ENCODE assay signal across 22 cellular contexts in genomic region chr9:34579097-34579818, GRCh38. TPM values are rescaled to one million over a fixed set of nuclear protein-coding genes. Genes with fewer than 3 reads are reported as not detected.
A peak's percentile ranks its signal among the peaks of the same experiment; 100 is the strongest.
DNase-seq lines count a peak whose midpoint lies in the region; ATAC-seq and TF ChIP-seq lines count a peak whose summit lies in the region.
"Had no signal": no experiment of that assay in that cellular context is flagged by ENCODE, and none has a peak within 500 bp of the region (broad histone marks: within the 10 kb centered on the region; RNA-seq: fewer than 3 reads in every experiment).

No MANE protein-coding gene starts in this region.

- no peaks in the 10 kb centered on the region for H3K36me3 Mint-ChIP-seq in progenitor cell of endocrine pancreas (ENCODE audit: insufficient read depth)

- no peaks in the 10 kb centered on the region for H3K9me3 Mint-ChIP-seq in progenitor cell of endocrine pancreas (ENCODE audit: low read depth)
- H3K9me3 Mint-ChIP-seq: activated CD4-positive, alpha-beta T cell treated with anti-CD3 and anti-CD28 coated beads, Interleukin-2, amount 10 ng/mL, durations not matched to agents 7 days and 5 days; CD4-positive, alpha-beta T cell had no signal

- peak overlapping the region; percentile 74 for H3K9ac ChIP-seq in NT2/D1 (ENCODE audit: insufficient read length, low read depth)

- H3K4me1 ChIP-seq in NT2/D1 (ENCODE audit: insufficient read depth, insufficient read length) (peaks cover 37% of the 10 kb centered on the region), right cardiac atrium (ENCODE audit: control insufficient read depth, insufficient read depth, low read length) (peaks cover 14% of the 10 kb centered on the region), right lobe of liver (peaks cover 0 to 6% (median 0%) of the 10 kb centered on the region in 4 donors)
- H3K4me1 ChIP-seq: prostate gland had no signal

- in situ Hi-C loops in GM13976 (cut with MboI; ENCODE audit: low sequenced_read_pairs, unreplicated experiment) = no loop called here

- H3K9me3 ChIP-seq in NT2/D1 (ENCODE audit: insufficient read depth, low read length) = no peaks in the 10 kb centered on the region
- H3K9me3 ChIP-seq in right cardiac atrium (ENCODE audit: control insufficient read depth, low read length) = no peaks in the 10 kb centered on the region
- H3K9me3 ChIP-seq in right lobe of liver = no peaks in the 10 kb centered on the region
- H3K9me3 ChIP-seq: gastroesophageal sphincter, HAP-1, prostate gland had no signal

- H3K27me3 ChIP-seq in NT2/D1 (ENCODE audit: insufficient read depth, insufficient read length) (peaks cover 32% of the 10 kb centered on the region), right cardiac atrium (ENCODE audit: control insufficient read depth, insufficient read depth) (no peaks in the 10 kb centered on the region), right lobe of liver (no peaks in the 10 kb centered on the region)

- WGBS in right cardiac atrium = 9% methylated on average over 17 of the region's 17 CpGs
- WGBS in right lobe of liver (ENCODE audit: insufficient coverage, low coverage, low lambda C conversion rate, missing lambda C conversion rate) = 22% methylated on average over 16 of the region's 17 CpGs

- peaks cover 79% of the 10 kb centered on the region for H3K27me3 Mint-ChIP-seq in progenitor cell of endocrine pancreas

- no peak for TF ChIP-seq CTCF in progenitor cell of endocrine pancreas (IDR thresholded peaks at IDR 0.05; ENCODE audit: unreplicated experiment)
- no peak for TF ChIP-seq CTCF in GM13976 (IDR thresholded peaks at IDR 0.05; ENCODE audit: borderline replicate concordance, control extremely low read depth, extremely low read depth, insufficient read depth, missing control alignments)
- TF ChIP-seq CTCF in right lobe of liver (IDR thresholded peaks at IDR 0.05) = no peak

- intact Hi-C loops in right cardiac atrium (cut with DNase I) (no loop called here), right lobe of liver (cut with DNase I) (no loop called here)

- H3K27ac ChIP-seq in right cardiac atrium (ENCODE audit: low read length) = peak overlapping the region; percentile 10
- H3K27ac ChIP-seq in right lobe of liver = no peak overlapping the region
- H3K27ac ChIP-seq: gastroesophageal sphincter, prostate gland had no signal

- DNase-seq in NCI-H1694 (lab: John Stamatoyannopoulos, UW) = peak; percentile 20
- DNase-seq in NCI-H1694 treated with DMSO at 0.1 percent for 48 hours (lab: John Stamatoyannopoulos, UW) = no peak
- no peak for DNase-seq in NT2/D1 (ENCODE audit: low read depth, low spot score)
- DNase-seq in right cardiac atrium = peak in 2 of 3 donors; percentile 78 to 81
- DNase-seq in progenitor cell of endocrine pancreas (ENCODE audit: low spot score, unreplicated experiment) = no peak
- no peak for DNase-seq in GM13976 (ENCODE audit: low spot score)
- DNase-seq in right lobe of liver = no peak
- DNase-seq: 8988T; activated CD4-positive, alpha-beta T cell treated with anti-CD3 and anti-CD28 coated beads, Interleukin-2, amount 10 ng/mL, durations not matched to agents 7 days and 5 days; activated T-cell treated with anti-CD3 and anti-CD28 coated beads, Interleukin-2, amount 50 U/mL, for 48 hours; CD4-positive, alpha-beta T cell; KG1; NCI-H187 treated with DMSO at 0.1 percent for 48 hours; NCI-H774; RPMI8226 had no signal

- H3K36me3 ChIP-seq in NT2/D1 (ENCODE audit: insufficient read depth, insufficient read length, low read length) (no peaks in the 10 kb centered on the region), right lobe of liver (no peaks in the 10 kb centered on the region)
- H3K36me3 ChIP-seq: gastroesophageal sphincter, HAP-1, prostate gland had no signal

- TF ChIP-seq POLR2A in right lobe of liver (IDR thresholded peaks at IDR 0.05) = no peak

- H3K4me3 ChIP-seq in NT2/D1 (ENCODE audit: insufficient read length, low read depth) = peak overlapping the region; percentile 43
- no peak overlapping the region for H3K4me3 ChIP-seq in right cardiac atrium (ENCODE audit: low read length)
- no peak overlapping the region for H3K4me3 ChIP-seq in right lobe of liver
- H3K4me3 ChIP-seq: gastroesophageal sphincter, HAP-1, prostate gland had no signal

- H3K4me1 Mint-ChIP-seq in progenitor cell of endocrine pancreas (ENCODE audit: low read depth) = peaks cover 37% of the 10 kb centered on the region

- ATAC-seq in right cardiac atrium (peak; percentile 62 to 73), right lobe of liver (no peak), GM18519 (IDR thresholded peaks at IDR 0.05; ENCODE audit: low FRiP score, unreplicated experiment) (no peak)
- ATAC-seq: gastroesophageal sphincter had no signal

- H3K27ac Mint-ChIP-seq in progenitor cell of endocrine pancreas = no peak overlapping the region
- H3K27ac Mint-ChIP-seq: activated CD4-positive, alpha-beta T cell treated with anti-CD3 and anti-CD28 coated beads, Interleukin-2, amount 10 ng/mL, durations not matched to agents 7 days and 5 days; CD4-positive, alpha-beta T cell had no signal

- peak overlapping the region; percentile 46 for H3K4me3 Mint-ChIP-seq in progenitor cell of endocrine pancreas (ENCODE audit: low read depth)
- H3K4me3 Mint-ChIP-seq: activated CD4-positive, alpha-beta T cell treated with anti-CD3 and anti-CD28 coated beads, Interleukin-2, amount 10 ng/mL, durations not matched to agents 7 days and 5 days; CD4-positive, alpha-beta T cell had no signal

RNA-seq across cellular contexts. Expression of gene CNTFR, which starts 10.3 kb away (rescaled TPM):
- total RNA-seq in right cardiac atrium (10 to 100 TPM; 14.9 to 66.4 (median 46.0) TPM), progenitor cell of endocrine pancreas (2.3 and 2.7 TPM in 2 replicates), right lobe of liver (10 to 100 TPM in 1 of 6 experiments, 1 to 10 TPM in 4, under 1 TPM in 1; 0.71 to 12.5 (median 3.4) TPM)
- 55.0 TPM for polyA plus RNA-seq in right cardiac atrium
- total RNA-seq: activated CD4-positive, alpha-beta T cell treated with anti-CD3 and anti-CD28 coated beads, Interleukin-2, amount 10 ng/mL, durations not matched to agents 7 days and 5 days; CD4-positive, alpha-beta T cell; Daoy had no signal

RNA-seq across cellular contexts. Expression of gene RPP25L, which starts 32.6 kb away (rescaled TPM):
- total RNA-seq in right cardiac atrium (10 to 100 TPM; 17.8 to 34.5 (median 31.3) TPM), progenitor cell of endocrine pancreas (29.3 and 30.5 TPM in 2 replicates), right lobe of liver (10 to 100 TPM; 15.2 to 29.1 (median 25.0) TPM)
- polyA plus RNA-seq in right cardiac atrium = 49.0 TPM

RNA-seq across cellular contexts. Expression of gene DCTN3, which starts 41.0 kb away (rescaled TPM):
- total RNA-seq in right cardiac atrium (100 to 1,000 TPM in 3 of 4 donors, 10 to 100 TPM in 1; 99.3 to 128 (median 117) TPM), progenitor cell of endocrine pancreas (101 and 102 TPM in 2 replicates), right lobe of liver (10 to 100 TPM; 26.4 to 36.8 (median 32.7) TPM)
- polyA plus RNA-seq in right cardiac atrium = 113 TPM

RNA-seq across cellular contexts. Expression of gene ARID3C, which starts 49.6 kb away (rescaled TPM):
- total RNA-seq in right cardiac atrium (not detected), progenitor cell of endocrine pancreas (8.5 and 12.0 TPM in 2 replicates), right lobe of liver (1 to 10 TPM; 1.7 to 6.7 (median 2.5) TPM)
- polyA plus RNA-seq in right cardiac atrium = not detected
- total RNA-seq: Daoy, gastroesophageal sphincter had no signal
- polyA plus RNA-seq: adipose tissue, keratinocyte had no signal

RNA-seq across cellular contexts. Expression of gene ENHO, which starts 56.5 kb away (rescaled TPM):
- total RNA-seq in right cardiac atrium (1 to 10 TPM in 3 of 4 donors, under 1 TPM in 1; 0.67 to 2.3 (median 1.6) TPM), progenitor cell of endocrine pancreas (4.0 and 4.5 TPM in 2 replicates), right lobe of liver (1 to 10 TPM; 1.5 to 2.7 (median 2.1) TPM)
- 3.2 TPM for polyA plus RNA-seq in right cardiac atrium
- total RNA-seq: activated CD4-positive, alpha-beta T cell treated with anti-CD3 and anti-CD28 coated beads, Interleukin-2, amount 10 ng/mL, durations not matched to agents 7 days and 5 days had no signal
- polyA plus RNA-seq: keratinocyte had no signal

Comparison
In these comparisons a context has a peak if more than half of its experiments do, and no peak if none do; other contexts are left out.
1. DNase-seq: peak in NCI-H1694 (single experiment) and right cardiac atrium (2 of 3); none in NCI-H1694 treated with DMSO at 0.1 percent for 48 hours (single experiment), NT2/D1 (single experiment), progenitor cell of endocrine pancreas (single experiment), GM13976 (single experiment) and right lobe of liver (0 of 3).
2. ATAC-seq: peak in right cardiac atrium (2 of 2); none in right lobe of liver (0 of 4) and GM18519 (single experiment).